1 cellular context compared by ENCODE assay signal in genomic region chr2:164447660-164448059, GRCh38.
TF ChIP-seq lines count a peak whose summit lies in the region.

No MANE protein-coding gene starts in this region.

TF ChIP-seq in WTC11, 78 proteins besides CTCF, POLR2A, EP300 and RAD21 (continued from another document):
- no peak for TF ChIP-seq CDX4 (CRISPR knock-in tag; IDR thresholded peaks at IDR 0.05; ENCODE audit: borderline replicate concordance)
- TF ChIP-seq ZNF532 (CRISPR knock-in tag; IDR thresholded peaks at IDR 0.05; ENCODE audit: borderline replicate concordance) = no peak
- TF ChIP-seq FOXP1 (CRISPR knock-in tag; IDR thresholded peaks at IDR 0.05; ENCODE audit: borderline replicate concordance) = no peak
- no peak for TF ChIP-seq MYBL2 (CRISPR knock-in tag; IDR thresholded peaks at IDR 0.05)
- no peak for TF ChIP-seq ZSCAN18 (CRISPR knock-in tag; IDR thresholded peaks at IDR 0.05)
- no peak for TF ChIP-seq NFYB (CRISPR knock-in tag; conservative IDR thresholded peaks at IDR 0.05; ENCODE audit: low read depth)
- TF ChIP-seq CREM (CRISPR knock-in tag; IDR thresholded peaks at IDR 0.05) = no peak
- no peak for TF ChIP-seq KAT7 (CRISPR knock-in tag; IDR thresholded peaks at IDR 0.05; ENCODE audit: borderline replicate concordance)
- TF ChIP-seq ETV6 (CRISPR knock-in tag; IDR thresholded peaks at IDR 0.05) = no peak
- TF ChIP-seq OVOL2 (CRISPR knock-in tag; IDR thresholded peaks at IDR 0.05; ENCODE audit: borderline replicate concordance) = no peak
- no peak for TF ChIP-seq E2F5 (CRISPR knock-in tag; IDR thresholded peaks at IDR 0.05)
